ENCODE assay signal across 1 cellular context in the genomic region with DNA sequence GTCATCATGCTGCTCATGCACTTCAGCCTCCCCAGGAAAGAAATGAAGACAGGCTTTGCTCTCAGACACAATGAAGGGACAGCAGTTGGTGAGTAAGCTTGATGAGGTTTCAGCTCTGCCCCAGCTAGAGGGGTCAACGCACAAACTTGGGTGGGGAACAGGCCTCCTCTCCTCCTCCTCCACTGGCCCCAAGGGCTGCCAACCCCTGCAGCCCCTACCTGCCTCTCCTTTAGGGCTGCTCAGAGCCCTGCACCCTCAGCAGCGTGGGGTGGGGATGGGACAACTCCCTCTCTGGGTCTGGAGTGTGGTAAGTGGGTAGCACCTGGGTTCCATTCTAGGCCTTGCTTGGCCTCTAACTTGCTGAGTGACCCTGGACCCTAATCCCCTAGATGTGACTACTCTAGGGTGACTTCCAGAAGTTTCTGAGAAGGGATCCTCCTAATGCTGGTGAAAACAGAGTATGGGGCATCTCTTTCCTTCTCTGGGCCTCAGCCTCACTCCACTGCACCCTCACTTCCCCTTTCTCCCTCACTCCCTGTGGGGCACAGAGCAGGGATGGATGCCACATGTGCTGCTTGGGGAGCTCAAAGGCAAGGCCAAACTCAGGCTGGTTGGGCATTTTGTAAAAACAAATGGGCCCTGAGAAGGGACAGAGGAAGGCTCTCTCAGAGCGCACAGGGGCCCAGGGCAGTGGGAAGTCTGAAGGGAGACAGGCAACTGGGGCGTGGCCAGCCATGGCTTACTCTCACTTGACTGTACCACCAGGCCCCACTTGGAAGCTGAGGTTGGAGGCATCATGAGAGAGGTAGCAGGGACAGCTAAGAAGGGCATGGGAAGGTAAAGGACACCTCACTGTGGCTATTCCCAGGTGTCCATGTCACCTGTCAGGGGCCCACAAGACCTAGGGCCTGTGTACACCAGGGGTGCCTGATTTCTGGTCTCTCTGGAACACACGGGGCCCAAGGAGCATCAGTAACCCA.
TF ChIP-seq lines count a peak whose summit lies in the region.

No MANE protein-coding gene starts in this region.

TF ChIP-seq in WTC11, 78 proteins besides CTCF, POLR2A, EP300 and RAD21 (continued from another document):
- TF ChIP-seq, protein P1, sequence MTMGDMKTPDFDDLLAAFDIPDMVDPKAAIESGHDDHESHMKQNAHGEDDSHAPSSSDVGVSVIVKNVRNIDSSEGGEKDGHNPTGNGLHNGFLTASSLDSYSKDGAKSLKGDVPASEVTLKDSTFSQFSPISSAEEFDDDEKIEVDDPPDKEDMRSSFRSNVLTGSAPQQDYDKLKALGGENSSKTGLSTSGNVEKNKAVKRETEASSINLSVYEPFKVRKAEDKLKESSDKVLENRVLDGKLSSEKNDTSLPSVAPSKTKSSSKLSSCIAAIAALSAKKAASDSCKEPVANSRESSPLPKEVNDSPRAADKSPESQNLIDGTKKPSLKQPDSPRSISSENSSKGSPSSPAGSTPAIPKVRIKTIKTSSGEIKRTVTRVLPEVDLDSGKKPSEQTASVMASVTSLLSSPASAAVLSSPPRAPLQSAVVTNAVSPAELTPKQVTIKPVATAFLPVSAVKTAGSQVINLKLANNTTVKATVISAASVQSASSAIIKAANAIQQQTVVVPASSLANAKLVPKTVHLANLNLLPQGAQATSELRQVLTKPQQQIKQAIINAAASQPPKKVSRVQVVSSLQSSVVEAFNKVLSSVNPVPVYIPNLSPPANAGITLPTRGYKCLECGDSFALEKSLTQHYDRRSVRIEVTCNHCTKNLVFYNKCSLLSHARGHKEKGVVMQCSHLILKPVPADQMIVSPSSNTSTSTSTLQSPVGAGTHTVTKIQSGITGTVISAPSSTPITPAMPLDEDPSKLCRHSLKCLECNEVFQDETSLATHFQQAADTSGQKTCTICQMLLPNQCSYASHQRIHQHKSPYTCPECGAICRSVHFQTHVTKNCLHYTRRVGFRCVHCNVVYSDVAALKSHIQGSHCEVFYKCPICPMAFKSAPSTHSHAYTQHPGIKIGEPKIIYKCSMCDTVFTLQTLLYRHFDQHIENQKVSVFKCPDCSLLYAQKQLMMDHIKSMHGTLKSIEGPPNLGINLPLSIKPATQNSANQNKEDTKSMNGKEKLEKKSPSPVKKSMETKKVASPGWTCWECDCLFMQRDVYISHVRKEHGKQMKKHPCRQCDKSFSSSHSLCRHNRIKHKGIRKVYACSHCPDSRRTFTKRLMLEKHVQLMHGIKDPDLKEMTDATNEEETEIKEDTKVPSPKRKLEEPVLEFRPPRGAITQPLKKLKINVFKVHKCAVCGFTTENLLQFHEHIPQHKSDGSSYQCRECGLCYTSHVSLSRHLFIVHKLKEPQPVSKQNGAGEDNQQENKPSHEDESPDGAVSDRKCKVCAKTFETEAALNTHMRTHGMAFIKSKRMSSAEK (CRISPR knock-in tag; IDR thresholded peaks at IDR 0.05; ENCODE audit: borderline replicate concordance), result no peak
- TF ChIP-seq GTF2I (CRISPR knock-in tag; conservative IDR thresholded peaks at IDR 0.05) (no peak), NR3C1 (CRISPR knock-in tag; conservative IDR thresholded peaks at IDR 0.05; ENCODE audit: low read depth) (no peak), ZNF138 (CRISPR knock-in tag; conservative IDR thresholded peaks at IDR 0.05) (no peak), MXD4 (CRISPR knock-in tag; IDR thresholded peaks at IDR 0.05; ENCODE audit: borderline replicate concordance) (no peak), ETV6 (CRISPR knock-in tag; IDR thresholded peaks at IDR 0.05) (no peak), ZNF232 (CRISPR knock-in tag; IDR thresholded peaks at IDR 0.05) (no peak)
- TF ChIP-seq, protein P2, sequence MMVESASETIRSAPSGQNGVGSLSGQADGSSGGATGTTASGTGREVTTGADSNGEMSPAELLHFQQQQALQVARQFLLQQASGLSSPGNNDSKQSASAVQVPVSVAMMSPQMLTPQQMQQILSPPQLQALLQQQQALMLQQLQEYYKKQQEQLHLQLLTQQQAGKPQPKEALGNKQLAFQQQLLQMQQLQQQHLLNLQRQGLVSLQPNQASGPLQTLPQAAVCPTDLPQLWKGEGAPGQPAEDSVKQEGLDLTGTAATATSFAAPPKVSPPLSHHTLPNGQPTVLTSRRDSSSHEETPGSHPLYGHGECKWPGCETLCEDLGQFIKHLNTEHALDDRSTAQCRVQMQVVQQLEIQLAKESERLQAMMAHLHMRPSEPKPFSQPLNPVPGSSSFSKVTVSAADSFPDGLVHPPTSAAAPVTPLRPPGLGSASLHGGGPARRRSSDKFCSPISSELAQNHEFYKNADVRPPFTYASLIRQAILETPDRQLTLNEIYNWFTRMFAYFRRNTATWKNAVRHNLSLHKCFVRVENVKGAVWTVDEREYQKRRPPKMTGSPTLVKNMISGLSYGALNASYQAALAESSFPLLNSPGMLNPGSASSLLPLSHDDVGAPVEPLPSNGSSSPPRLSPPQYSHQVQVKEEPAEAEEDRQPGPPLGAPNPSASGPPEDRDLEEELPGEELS (CRISPR knock-in tag; IDR thresholded peaks at IDR 0.05), result no peak
- TF ChIP-seq, protein P3, sequence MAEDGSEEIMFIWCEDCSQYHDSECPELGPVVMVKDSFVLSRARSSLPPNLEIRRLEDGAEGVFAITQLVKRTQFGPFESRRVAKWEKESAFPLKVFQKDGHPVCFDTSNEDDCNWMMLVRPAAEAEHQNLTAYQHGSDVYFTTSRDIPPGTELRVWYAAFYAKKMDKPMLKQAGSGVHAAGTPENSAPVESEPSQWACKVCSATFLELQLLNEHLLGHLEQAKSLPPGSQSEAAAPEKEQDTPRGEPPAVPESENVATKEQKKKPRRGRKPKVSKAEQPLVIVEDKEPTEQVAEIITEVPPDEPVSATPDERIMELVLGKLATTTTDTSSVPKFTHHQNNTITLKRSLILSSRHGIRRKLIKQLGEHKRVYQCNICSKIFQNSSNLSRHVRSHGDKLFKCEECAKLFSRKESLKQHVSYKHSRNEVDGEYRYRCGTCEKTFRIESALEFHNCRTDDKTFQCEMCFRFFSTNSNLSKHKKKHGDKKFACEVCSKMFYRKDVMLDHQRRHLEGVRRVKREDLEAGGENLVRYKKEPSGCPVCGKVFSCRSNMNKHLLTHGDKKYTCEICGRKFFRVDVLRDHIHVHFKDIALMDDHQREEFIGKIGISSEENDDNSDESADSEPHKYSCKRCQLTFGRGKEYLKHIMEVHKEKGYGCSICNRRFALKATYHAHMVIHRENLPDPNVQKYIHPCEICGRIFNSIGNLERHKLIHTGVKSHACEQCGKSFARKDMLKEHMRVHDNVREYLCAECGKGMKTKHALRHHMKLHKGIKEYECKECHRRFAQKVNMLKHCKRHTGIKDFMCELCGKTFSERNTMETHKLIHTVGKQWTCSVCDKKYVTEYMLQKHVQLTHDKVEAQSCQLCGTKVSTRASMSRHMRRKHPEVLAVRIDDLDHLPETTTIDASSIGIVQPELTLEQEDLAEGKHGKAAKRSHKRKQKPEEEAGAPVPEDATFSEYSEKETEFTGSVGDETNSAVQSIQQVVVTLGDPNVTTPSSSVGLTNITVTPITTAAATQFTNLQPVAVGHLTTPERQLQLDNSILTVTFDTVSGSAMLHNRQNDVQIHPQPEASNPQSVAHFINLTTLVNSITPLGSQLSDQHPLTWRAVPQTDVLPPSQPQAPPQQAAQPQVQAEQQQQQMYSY (CRISPR knock-in tag; IDR thresholded peaks at IDR 0.05), result no peak
